In the genomic region with DNA sequence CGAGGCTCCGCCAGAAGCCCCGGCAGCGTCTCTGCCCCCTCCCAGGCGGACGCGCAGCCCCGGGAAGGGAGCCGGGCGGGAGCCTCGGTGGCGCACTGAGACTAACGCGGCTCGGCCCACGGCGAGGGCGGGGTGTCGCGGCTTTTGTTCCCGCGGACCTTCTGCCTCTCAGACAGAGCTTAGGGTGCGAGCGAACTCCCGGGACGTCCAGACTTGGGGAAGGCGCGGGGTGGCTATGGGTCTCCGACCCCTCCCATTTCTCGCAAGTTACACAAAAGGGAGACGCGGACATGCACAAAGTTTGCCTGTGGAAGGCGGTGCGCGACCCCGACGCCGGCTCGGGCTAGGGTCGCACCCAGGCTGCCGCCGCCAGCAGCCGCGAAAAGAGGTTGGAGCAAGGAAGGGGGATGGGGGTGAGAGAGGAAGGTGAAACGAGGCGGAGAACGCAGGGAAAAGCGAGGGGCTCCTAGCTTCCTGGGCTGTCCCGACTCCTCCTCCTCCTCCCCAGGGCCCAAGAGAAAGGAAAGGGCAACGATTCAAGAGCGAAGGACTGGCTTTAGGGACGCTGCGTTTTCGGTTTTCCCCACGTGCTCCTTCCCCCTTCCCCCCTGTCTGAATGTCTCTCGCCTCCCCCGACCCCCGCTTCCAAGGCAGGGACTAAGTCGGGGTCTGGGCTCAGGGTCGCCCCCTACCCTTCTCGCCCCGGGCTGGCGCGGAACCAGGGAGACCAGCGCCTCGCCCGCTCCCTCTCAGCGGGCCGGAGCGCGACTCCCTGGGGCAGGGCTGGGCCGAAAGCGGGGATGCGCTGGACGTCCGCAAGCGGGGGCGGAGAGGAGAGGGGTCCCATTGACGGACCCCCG, we compare ENCODE assay signal across 8 cellular contexts. TPM values are rescaled to one million over a fixed set of nuclear protein-coding genes. Genes with fewer than 3 reads are reported as not detected.
DNase-seq lines count a peak whose midpoint lies in the region; ATAC-seq and TF ChIP-seq lines count a peak whose summit lies in the region.

No MANE protein-coding gene starts in this region.

- peak overlapping the region; percentile 96 for H3K4me2 ChIP-seq in PC-3 (ENCODE audit: low read length)

- peak overlapping the region; percentile 59 for H3K27ac ChIP-seq in PC-3 (ENCODE audit: low read length)
- H3K27ac ChIP-seq in foreskin keratinocyte, result peak overlapping the region; percentile 80
- H3K27ac ChIP-seq in thoracic aorta, result peak overlapping the region; percentile 82 to 85

- peak overlapping the region; percentile 91 to 98 (median 95) for H3K27ac Mint-ChIP-seq in nephron

- no TSS peak for BruUV-seq in PC-3 (replicated peaks; lab: Mats Ljungman, UMichigan)

- no peaks in the 10 kb centered on the region for H3K9me3 Mint-ChIP-seq in nephron

- H3K27me3 ChIP-seq in PC-3 (ENCODE audit: low read length) (no peaks in the 10 kb centered on the region), foreskin keratinocyte (no peaks in the 10 kb centered on the region), thoracic aorta (replicated peaks; ENCODE audit: insufficient read depth) (no peaks in the 10 kb centered on the region)

- no peaks in the 10 kb centered on the region for H3K36me3 Mint-ChIP-seq in nephron (ENCODE audit: low read depth)

- peaks cover 44% of the 10 kb centered on the region for H3K4me1 Mint-ChIP-seq in nephron

- no peaks in the 10 kb centered on the region for H3F3A ChIP-seq in PC-3 (ENCODE audit: low read length, unreplicated experiment)

- H3K4me3 ChIP-seq in PC-3 (ENCODE audit: low read length) (peak overlapping the region; percentile 82), thoracic aorta (peak overlapping the region; percentile 84)

- peaks cover 41% of the 10 kb centered on the region for H4K20me1 ChIP-seq in PC-3 (ENCODE audit: low read length)

- peak overlapping the region; percentile 96 to 97 (median 96) for H3K4me3 Mint-ChIP-seq in nephron

- peaks cover 16% of the 10 kb centered on the region for H3K27me3 Mint-ChIP-seq in nephron (ENCODE audit: low read depth)

- peak overlapping the region; percentile 73 for H2AFZ ChIP-seq in PC-3 (ENCODE audit: low read length)

- H3K4me1 ChIP-seq in PC-3 (ENCODE audit: insufficient read depth, low read length) (peaks cover 43% of the 10 kb centered on the region), foreskin keratinocyte (peaks cover 36% of the 10 kb centered on the region), thoracic aorta (ENCODE audit: control insufficient read depth in 1 of 2, low read depth in 2 of 2) (peaks cover 15 to 27% of the 10 kb centered on the region in 2 donors)

- peaks cover 57% of the 10 kb centered on the region for H3K79me2 ChIP-seq in PC-3 (ENCODE audit: low read length)

- no peaks in the 10 kb centered on the region for H3K9me3 ChIP-seq in PC-3 (ENCODE audit: low read length)
- H3K9me3 ChIP-seq in thoracic aorta, result no peaks in the 10 kb centered on the region

- ATAC-seq in GM21367 (IDR thresholded peaks at IDR 0.05; ENCODE audit: unreplicated experiment) (peak; percentile 32), PC-3 (peak; percentile 32), foreskin keratinocyte (peak; percentile 36), thoracic aorta (ENCODE audit: insufficient number of reproducible peaks, low FRiP score, low read depth) (no peak)

- no peaks in the 10 kb centered on the region for H3K9me2 ChIP-seq in PC-3 (replicated peaks; ENCODE audit: low read length)

- H3K36me3 ChIP-seq in PC-3 (ENCODE audit: low read depth, low read length), result no peaks in the 10 kb centered on the region
- no peaks in the 10 kb centered on the region for H3K36me3 ChIP-seq in thoracic aorta

- peak overlapping the region; percentile 93 for H3K9ac ChIP-seq in PC-3 (ENCODE audit: low read length)

- CTCF ChIA-PET in PC-3 (lab: Charles Lee), result interaction anchor here (0.6 to 0.7 kb wide), 4 partner anchors 98 to 675 kb away, joined by 3 to 4 read pairs (median 3); no protein-coding TSS in a partner anchor

- TF ChIP-seq CTCF in PC-3 (conservative IDR thresholded peaks at IDR 0.05; ENCODE audit: low read depth, low read length) (no peak), foreskin keratinocyte (conservative IDR thresholded peaks at IDR 0.05) (no peak), nephron (IDR thresholded peaks at IDR 0.05; ENCODE audit: unreplicated experiment in 3 of 3) (no peak), thoracic aorta (IDR thresholded peaks at IDR 0.05) (no peak)

- POLR2A ChIA-PET in PC-3 (lab: Charles Lee; ENCODE audit: unreplicated experiment), result interaction anchor here (0.6 to 1.3 kb wide), 2 partner anchors 8 to 30 kb away, joined by 3 read pairs; no protein-coding TSS in a partner anchor

- DNase-seq in COLO668 (lab: John Stamatoyannopoulos, UW; ENCODE audit: unreplicated experiment) (peak; percentile 83), HK-2 (ENCODE audit: unreplicated experiment) (peak; percentile 54), PC-3 (peak; percentile 62), foreskin keratinocyte (peak in 1 of 2 donors; percentile 43), thoracic aorta (ENCODE audit: low spot score) (no peak)
- peak; percentile 80 for DNase-seq in activated effector memory CD4-positive, alpha-beta T cell treated with anti-CD3 and anti-CD28 coated beads, Interleukin-2, amount 50 U/mL, for 16 hours

- intact Hi-C loops in PC-3 (cut with micrococcal nuclease), result loop anchor here (1.0 to 5.0 kb wide), 6 partner anchors 43 to 547 kb away; no protein-coding TSS in a partner anchor

RNA-seq across cellular contexts. Expression of a gene that starts 0.7 kb away (rescaled TPM):
- 266 and 329 TPM in 2 replicates for total RNA-seq in PC-3 (2014; rRNA removed)
- total RNA-seq in foreskin keratinocyte, result 472 and 479 TPM in 2 replicates
- polyA plus RNA-seq in foreskin keratinocyte, result 270 TPM in 2 replicates
- 100 to 1,000 TPM; 342 to 468 TPM for total RNA-seq in thoracic aorta
